8 cellular contexts compared by ENCODE assay signal in the genomic region with DNA sequence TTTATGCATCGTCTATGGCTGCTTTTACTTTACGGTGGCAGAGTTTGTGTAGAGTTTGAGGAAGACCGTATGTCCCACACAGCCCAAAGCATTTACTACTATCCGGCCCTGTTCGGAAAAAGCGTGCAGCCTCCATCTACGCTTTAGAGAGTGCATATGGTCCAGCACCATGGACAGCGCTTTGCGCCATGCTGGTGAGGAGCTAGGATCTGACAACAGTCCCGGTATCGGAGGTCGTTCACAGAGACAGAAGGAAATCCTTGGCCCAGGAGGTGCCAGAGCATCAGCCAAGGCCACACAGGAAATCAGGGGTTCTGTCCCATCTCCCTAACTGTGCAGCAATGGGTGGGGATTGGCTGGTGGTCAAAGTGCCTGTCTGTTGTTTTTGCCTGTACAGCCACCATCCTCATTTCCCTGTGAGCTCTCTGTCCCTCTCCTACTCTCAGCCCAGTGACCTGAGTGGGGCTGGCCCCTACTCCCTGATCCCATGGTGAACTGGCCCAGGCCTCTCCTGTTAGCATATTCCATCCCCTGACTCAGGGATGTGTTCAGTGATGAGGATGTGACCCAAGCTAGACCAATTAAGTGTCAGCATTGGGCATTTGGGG. TPM values are rescaled to one million over a fixed set of nuclear protein-coding genes. Genes with fewer than 3 reads are reported as not detected.
DNase-seq lines count a peak whose midpoint lies in the region; ATAC-seq and TF ChIP-seq lines count a peak whose summit lies in the region.

No MANE protein-coding gene starts in this region.

- WGBS in esophagus squamous epithelium, 2 donors, result 15 to 16% methylated on average over 8 to 10 of the region's 12 CpGs

- no peaks in the 10 kb centered on the region for H3K36me3 ChIP-seq in SJSA1
- no peaks in the 10 kb centered on the region for H3K36me3 ChIP-seq in esophagus squamous epithelium

- H3K27me3 ChIP-seq in SJSA1 (replicated peaks) (peaks cover 17% of the 10 kb centered on the region), esophagus squamous epithelium (peaks cover 0 to 78% (median 0%) of the 10 kb centered on the region in 4 donors)

- intact Hi-C loops in esophagus squamous epithelium (cut with DNase I), result no loop called here

- H3K9me3 ChIP-seq in SJSA1 (replicated peaks), result 0 out of 2 replicates have a peak, but pooled peaks cover 4% of the 10 kb centered on the region
- H3K9me3 ChIP-seq in esophagus squamous epithelium, result no peaks in the 10 kb centered on the region

- no peaks in the 10 kb centered on the region for H3K4me1 ChIP-seq in SJSA1 (replicated peaks)
- no peaks in the 10 kb centered on the region for H3K4me1 ChIP-seq in esophagus squamous epithelium

- no peak overlapping the region for H3K27ac ChIP-seq in SJSA1
- no peak overlapping the region for H3K27ac ChIP-seq in esophagus squamous epithelium

- TF ChIP-seq POLR2A in esophagus squamous epithelium (IDR thresholded peaks at IDR 0.05), result no peak

- no peak for ATAC-seq in GM21390 (IDR thresholded peaks at IDR 0.05; ENCODE audit: unreplicated experiment)

- DNase-seq in GM20000 (ENCODE audit: low spot score) (peak; percentile 65), SJSA1 (ENCODE audit: low read depth in 1 of 2, low spot score in 2 of 2) (peak; percentile 37 to 63), astrocyte of the cerebellum (ENCODE audit: low read depth) (peak; percentile 53), islet precursor cell (peak; percentile 85), esophagus squamous epithelium (lab: John Stamatoyannopoulos, UW) (no peak), NCI-H2107 (lab: John Stamatoyannopoulos, UW) (no peak)
- DNase-seq in stimulated activated CD4-positive, alpha-beta T cell treated with anti-CD3 and anti-CD28 coated beads, Interleukin-4, amount 100 ng/mL, for 48 hours (ENCODE audit: low read depth in 2 of 2), result peak; percentile 23 to 64

- H3K4me3 ChIP-seq in SJSA1 (no peak overlapping the region), astrocyte of the cerebellum (ENCODE audit: low read depth, low read length) (no peak overlapping the region), esophagus squamous epithelium (no peak overlapping the region)

- TF ChIP-seq CTCF in GM20000 (IDR thresholded peaks at IDR 0.05; ENCODE audit: extremely low read depth, missing control alignments) (no peak), astrocyte of the cerebellum (IDR thresholded peaks at IDR 0.05; ENCODE audit: low read depth, low read length, missing control alignments) (no peak), esophagus squamous epithelium (IDR thresholded peaks at IDR 0.05) (no peak)

- in situ Hi-C loops in astrocyte of the cerebellum (cut with HindIII; ENCODE audit: low sequenced_read_pairs), result no loop called here

RNA-seq across cellular contexts. Expression of a gene that starts 16.2 kb away (rescaled TPM):
- total RNA-seq in SJSA1 (2014; rRNA removed; shearing (Covaris generic)), result not detected in 2 replicates
- total RNA-seq in esophagus squamous epithelium, result not detected

RNA-seq across cellular contexts. Expression of a gene that starts 23.5 kb away (rescaled TPM):
- not detected in 2 replicates for total RNA-seq in SJSA1 (2014; rRNA removed; shearing (Covaris generic))
- not detected for total RNA-seq in esophagus squamous epithelium

RNA-seq across cellular contexts. Expression of a gene that starts 27.9 kb away (rescaled TPM):
- total RNA-seq in SJSA1 (2014; rRNA removed; shearing (Covaris generic)), result not detected in 2 replicates
- total RNA-seq in esophagus squamous epithelium, result under 1 TPM in 1 of 4 donors, not detected in 3; 0.57 TPM

RNA-seq across cellular contexts. Expression of a gene that starts 39.6 kb away (rescaled TPM):
- 11.1 and 11.6 TPM in 2 replicates for total RNA-seq in SJSA1 (2014; rRNA removed; shearing (Covaris generic))
- total RNA-seq in esophagus squamous epithelium, result 1 to 10 TPM in 1 of 4 donors, under 1 TPM in 2, not detected in 1; 0.44 to 1.7 (median 0.76) TPM

RNA-seq across cellular contexts. Expression of a gene that starts 53.4 kb away (rescaled TPM):
- total RNA-seq in SJSA1 (2014; rRNA removed; shearing (Covaris generic)), result 3.7 and 4.6 TPM in 2 replicates
- 1 to 10 TPM; 1.3 to 8.4 (median 2.3) TPM for total RNA-seq in esophagus squamous epithelium

Comparison
In these comparisons a context has a peak if more than half of its experiments do, and no peak if none do; other contexts are left out.
1. DNase-seq: peak in GM20000 (single experiment), SJSA1 (2 of 2), astrocyte of the cerebellum (single experiment), islet precursor cell (single experiment) and stimulated activated CD4-positive, alpha-beta T cell treated with anti-CD3 and anti-CD28 coated beads, Interleukin-4, amount 100 ng/mL, for 48 hours (2 of 2); none in esophagus squamous epithelium (single experiment) and NCI-H2107 (single experiment).